Comparison of ENCODE assay signal across 14 cellular contexts in the genomic region with DNA sequence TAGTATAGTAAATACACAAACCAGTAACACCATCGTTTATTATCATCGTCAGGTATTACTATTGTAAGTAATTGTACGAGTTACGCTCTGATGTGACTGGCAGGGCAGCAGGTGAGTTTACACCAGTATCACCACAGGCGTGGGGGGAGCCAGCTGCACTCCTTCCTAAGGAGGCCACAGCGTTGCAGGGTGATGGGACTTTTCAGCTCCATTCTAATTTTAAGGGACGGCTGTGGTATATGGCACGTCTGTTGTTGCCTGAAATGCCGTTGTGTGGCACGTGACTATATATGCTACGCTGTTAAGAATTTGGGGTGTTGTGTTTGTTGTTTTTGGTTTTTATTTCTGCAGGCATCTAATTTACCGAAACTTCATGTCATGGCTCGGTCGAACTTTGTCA.
"Had no signal": no experiment of that assay in that cellular context is flagged by ENCODE, and none has a peak within 500 bp of the region (broad histone marks: within the 10 kb centered on the region; RNA-seq: fewer than 3 reads in every experiment).

No MANE protein-coding gene starts in this region.

- H3K27ac Mint-ChIP-seq: memory B cell; stimulated activated memory B cell treated with anti-CD40 and anti-IgM and Interleukin-4, amounts not matched to agents 10 μg/mL and 1 μg/mL and 100 μg/mL, for 72 hours had no signal

- H3K4me3 ChIP-seq: dorsolateral prefrontal cortex, pancreas, sigmoid colon, SK-N-MC, upper lobe of right lung had no signal

- H3K27me3 ChIP-seq: dorsolateral prefrontal cortex, pancreas, sigmoid colon, upper lobe of right lung had no signal

- H3K9me3 Mint-ChIP-seq: memory B cell; stimulated activated memory B cell treated with anti-CD40 and anti-IgM and Interleukin-4, amounts not matched to agents 10 μg/mL and 1 μg/mL and 100 μg/mL, for 72 hours had no signal

- H3K36me3 ChIP-seq: pancreas, sigmoid colon, upper lobe of right lung had no signal

- H3K9me3 ChIP-seq: pancreas, upper lobe of right lung had no signal

- H3K4me3 Mint-ChIP-seq: brain; memory B cell; stimulated activated memory B cell treated with anti-CD40 and anti-IgM and Interleukin-4, amounts not matched to agents 10 μg/mL and 1 μg/mL and 100 μg/mL, for 72 hours had no signal

- H3K27ac ChIP-seq: dorsolateral prefrontal cortex, pancreas, sigmoid colon, SK-N-MC, upper lobe of right lung had no signal

- H3K4me1 ChIP-seq: pancreas, upper lobe of right lung had no signal

- DNase-seq: activated CD4-positive, CD25-positive, alpha-beta regulatory T cell; anterior cingulate cortex; central memory CD4-positive, alpha-beta T cell; pancreas; SHP77; sigmoid colon; stimulated activated CD4-positive, alpha-beta T cell treated with anti-CD3 and anti-CD28 coated beads, Interleukin-4, amount 100 ng/mL, for 24 hours; T1000; upper lobe of right lung had no signal

- ATAC-seq: pancreas; stimulated activated memory B cell treated with anti-CD40 and anti-IgM and Interleukin-4, amounts not matched to agents 10 μg/mL and 1 μg/mL and 100 μg/mL, for 72 hours; upper lobe of right lung had no signal

- H3K36me3 Mint-ChIP-seq: brain; memory B cell; stimulated activated memory B cell treated with anti-CD40 and anti-IgM and Interleukin-4, amounts not matched to agents 10 μg/mL and 1 μg/mL and 100 μg/mL, for 72 hours had no signal
